In the genomic region with DNA sequence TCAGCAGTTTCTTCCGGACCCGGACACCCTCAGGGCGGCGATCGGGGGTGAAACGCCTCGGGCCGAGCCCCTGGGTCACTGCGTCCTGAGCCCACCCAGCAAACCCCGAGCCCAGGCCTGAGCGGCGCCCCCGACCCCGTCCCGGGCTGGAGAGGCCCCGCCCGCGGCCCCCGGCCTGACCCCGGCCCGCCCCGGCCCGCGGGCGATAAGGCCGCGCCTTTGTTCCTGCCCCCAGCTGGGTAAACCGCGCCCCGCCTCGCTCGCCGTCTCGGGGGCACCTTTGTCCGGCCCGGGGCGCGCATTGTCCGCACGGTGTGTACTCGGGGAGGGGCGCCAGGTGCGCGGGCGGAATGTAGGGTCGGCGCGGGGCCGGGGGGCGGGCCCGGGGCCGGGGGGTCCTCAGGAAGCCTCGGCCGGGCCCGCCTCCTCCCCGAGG, we compare ENCODE assay signal across 1 cellular context.
TF ChIP-seq lines count a peak whose summit lies in the region.

No MANE protein-coding gene starts in this region.

TF ChIP-seq in K562, 482 proteins besides CTCF, POLR2A, EP300 and RAD21 (continues in another document):
- TF ChIP-seq RBM14 (IDR thresholded peaks at IDR 0.05; ENCODE audit: borderline replicate concordance, insufficient read depth, low read depth, low read length), result no peak
- TF ChIP-seq ZMIZ1 (IDR thresholded peaks at IDR 0.05; ENCODE audit: low read depth in 2 of 2, low read length in 2 of 2), result no peak
- peak; percentile 6 for TF ChIP-seq TBP (optimal IDR thresholded peaks at IDR 0.05; ENCODE audit: low read depth, low read length)
- TF ChIP-seq USF2 (CRISPR knock-in tag; IDR thresholded peaks at IDR 0.05), result no peak
- no peak for TF ChIP-seq NR1H2 (CRISPR knock-in tag; IDR thresholded peaks at IDR 0.05)
- TF ChIP-seq ARID1B (IDR thresholded peaks at IDR 0.05), result no peak
- TF ChIP-seq TAF15 (IDR thresholded peaks at IDR 0.05; ENCODE audit: low read depth, low read length), result no peak
- peak; percentile 95 for TF ChIP-seq ZBTB7A (IDR thresholded peaks at IDR 0.05; ENCODE audit: borderline replicate concordance, control insufficient read depth, low read depth, low read length)
- TF ChIP-seq CXXC5 (CRISPR knock-in tag; IDR thresholded peaks at IDR 0.05), result peak; percentile 12
- 0 out of 2 replicates have a peak, but pooled peaks have one; percentile 41 for TF ChIP-seq RB1 (IDR thresholded peaks at IDR 0.05; ENCODE audit: low read depth)
- TF ChIP-seq NFE2L1 (tag; IDR thresholded peaks at IDR 0.05; ENCODE audit: borderline replicate concordance, low read depth), result no peak
- TF ChIP-seq CHD7 (IDR thresholded peaks at IDR 0.05; ENCODE audit: low read depth, low read length), result no peak
- TF ChIP-seq RBFOX2 (IDR thresholded peaks at IDR 0.05; ENCODE audit: low read depth, low read length), result peak; percentile 31; the same call in 1 of the 2 replicates
- TF ChIP-seq, protein P1, sequence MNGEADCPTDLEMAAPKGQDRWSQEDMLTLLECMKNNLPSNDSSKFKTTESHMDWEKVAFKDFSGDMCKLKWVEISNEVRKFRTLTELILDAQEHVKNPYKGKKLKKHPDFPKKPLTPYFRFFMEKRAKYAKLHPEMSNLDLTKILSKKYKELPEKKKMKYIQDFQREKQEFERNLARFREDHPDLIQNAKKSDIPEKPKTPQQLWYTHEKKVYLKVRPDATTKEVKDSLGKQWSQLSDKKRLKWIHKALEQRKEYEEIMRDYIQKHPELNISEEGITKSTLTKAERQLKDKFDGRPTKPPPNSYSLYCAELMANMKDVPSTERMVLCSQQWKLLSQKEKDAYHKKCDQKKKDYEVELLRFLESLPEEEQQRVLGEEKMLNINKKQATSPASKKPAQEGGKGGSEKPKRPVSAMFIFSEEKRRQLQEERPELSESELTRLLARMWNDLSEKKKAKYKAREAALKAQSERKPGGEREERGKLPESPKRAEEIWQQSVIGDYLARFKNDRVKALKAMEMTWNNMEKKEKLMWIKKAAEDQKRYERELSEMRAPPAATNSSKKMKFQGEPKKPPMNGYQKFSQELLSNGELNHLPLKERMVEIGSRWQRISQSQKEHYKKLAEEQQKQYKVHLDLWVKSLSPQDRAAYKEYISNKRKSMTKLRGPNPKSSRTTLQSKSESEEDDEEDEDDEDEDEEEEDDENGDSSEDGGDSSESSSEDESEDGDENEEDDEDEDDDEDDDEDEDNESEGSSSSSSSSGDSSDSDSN (IDR thresholded peaks at IDR 0.05; ENCODE audit: borderline replicate concordance in 1 of 2, low read depth in 2 of 2, low read length in 2 of 2), result peak; percentile 15 to 56; a peak in 1 of 4 replicates
- no peak for TF ChIP-seq DMBX1 (CRISPR knock-in tag; IDR thresholded peaks at IDR 0.05; ENCODE audit: borderline replicate concordance)
- TF ChIP-seq KLF6 (CRISPR knock-in tag; IDR thresholded peaks at IDR 0.05; ENCODE audit: borderline replicate concordance), result no peak
- TF ChIP-seq MAZ (CRISPR knock-in tag; conservative IDR thresholded peaks at IDR 0.05 in 1 of 2, IDR thresholded peaks at IDR 0.05 in 1 of 2), result peak in 1 of 2 experiments; percentile 48; a peak in 2 of 4 replicates
- TF ChIP-seq ZNF778 (CRISPR knock-in tag; IDR thresholded peaks at IDR 0.05), result no peak
- peak; percentile 52 for TF ChIP-seq RBBP5 (IDR thresholded peaks at IDR 0.05; ENCODE audit: borderline replicate concordance, insufficient read depth, low read length, poor library complexity, severe bottlenecking)
- no peak for TF ChIP-seq SETDB1 (IDR thresholded peaks at IDR 0.05; ENCODE audit: low read length)
- TF ChIP-seq, protein P2, sequence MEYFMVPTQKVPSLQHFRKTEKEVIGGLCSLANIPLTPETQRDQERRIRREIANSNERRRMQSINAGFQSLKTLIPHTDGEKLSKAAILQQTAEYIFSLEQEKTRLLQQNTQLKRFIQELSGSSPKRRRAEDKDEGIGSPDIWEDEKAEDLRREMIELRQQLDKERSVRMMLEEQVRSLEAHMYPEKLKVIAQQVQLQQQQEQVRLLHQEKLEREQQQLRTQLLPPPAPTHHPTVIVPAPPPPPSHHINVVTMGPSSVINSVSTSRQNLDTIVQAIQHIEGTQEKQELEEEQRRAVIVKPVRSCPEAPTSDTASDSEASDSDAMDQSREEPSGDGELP (CRISPR knock-in tag; IDR thresholded peaks at IDR 0.05; ENCODE audit: borderline replicate concordance), result peak; percentile 36
- no peak for TF ChIP-seq MAFF (IDR thresholded peaks at IDR 0.05; ENCODE audit: low read length)
- no peak for TF ChIP-seq PHF20 (IDR thresholded peaks at IDR 0.05; ENCODE audit: partially characterized antibody)
- TF ChIP-seq ZBED1 (IDR thresholded peaks at IDR 0.05), result no peak
- TF ChIP-seq, protein P3, sequence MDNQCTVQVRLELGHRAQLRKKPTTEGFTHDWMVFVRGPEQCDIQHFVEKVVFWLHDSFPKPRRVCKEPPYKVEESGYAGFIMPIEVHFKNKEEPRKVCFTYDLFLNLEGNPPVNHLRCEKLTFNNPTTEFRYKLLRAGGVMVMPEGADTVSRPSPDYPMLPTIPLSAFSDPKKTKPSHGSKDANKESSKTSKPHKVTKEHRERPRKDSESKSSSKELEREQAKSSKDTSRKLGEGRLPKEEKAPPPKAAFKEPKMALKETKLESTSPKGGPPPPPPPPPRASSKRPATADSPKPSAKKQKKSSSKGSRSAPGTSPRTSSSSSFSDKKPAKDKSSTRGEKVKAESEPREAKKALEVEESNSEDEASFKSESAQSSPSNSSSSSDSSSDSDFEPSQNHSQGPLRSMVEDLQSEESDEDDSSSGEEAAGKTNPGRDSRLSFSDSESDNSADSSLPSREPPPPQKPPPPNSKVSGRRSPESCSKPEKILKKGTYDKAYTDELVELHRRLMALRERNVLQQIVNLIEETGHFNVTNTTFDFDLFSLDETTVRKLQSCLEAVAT (IDR thresholded peaks at IDR 0.05), result no peak
